ENCODE assay signal across 13 cellular contexts in the genomic region with DNA sequence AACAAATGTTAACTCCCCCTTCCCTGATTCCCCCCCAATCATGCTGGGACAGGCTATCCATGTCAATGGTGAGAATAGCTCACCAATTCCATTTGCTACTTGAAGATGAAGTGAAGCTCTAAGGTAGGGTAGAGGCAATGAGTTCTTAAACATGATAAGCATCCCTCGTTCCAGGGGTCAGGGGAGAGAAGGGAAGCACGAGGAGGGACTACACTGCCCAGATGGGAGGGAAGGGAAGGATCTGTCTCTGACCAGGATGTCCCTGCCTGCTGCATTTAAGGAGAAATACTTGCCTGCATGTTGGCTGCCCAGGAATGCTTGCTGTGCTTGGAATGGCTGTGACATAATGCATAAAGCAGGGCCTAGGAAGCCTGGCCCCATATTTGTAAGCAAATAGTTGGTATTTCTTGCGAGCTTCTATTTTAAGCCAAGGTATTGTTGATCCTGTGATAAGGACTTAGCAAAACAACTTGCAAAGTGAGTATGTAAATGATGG.
DNase-seq lines count a peak whose midpoint lies in the region; ATAC-seq and TF ChIP-seq lines count a peak whose summit lies in the region.
"Had no signal": no experiment of that assay in that cellular context is flagged by ENCODE, and none has a peak within 500 bp of the region (broad histone marks: within the 10 kb centered on the region; RNA-seq: fewer than 3 reads in every experiment).

No MANE protein-coding gene starts in this region.

- no peak for TF ChIP-seq EP300 in tibial nerve (IDR thresholded peaks at IDR 0.05)

- no peak for TF ChIP-seq CTCF in AG10803 (conservative IDR thresholded peaks at IDR 0.05; ENCODE audit: low read length)
- TF ChIP-seq CTCF in brain microvascular endothelial cell (IDR thresholded peaks at IDR 0.05; ENCODE audit: low read depth, low read length, missing control alignments), result no peak
- no peak for TF ChIP-seq CTCF in GM20000 (IDR thresholded peaks at IDR 0.05; ENCODE audit: extremely low read depth, missing control alignments)
- TF ChIP-seq CTCF in tibial nerve (IDR thresholded peaks at IDR 0.05), result no peak

- H3K36me3 ChIP-seq in brain microvascular endothelial cell (replicated peaks) (no peaks in the 10 kb centered on the region), tibial nerve (peaks cover 0 to 37% (median 0%) of the 10 kb centered on the region in 3 donors)

- peak; percentile 14 for ATAC-seq in HG02798 (IDR thresholded peaks at IDR 0.05; ENCODE audit: poor library complexity, unreplicated experiment)

- 88 to 89% methylated on average over 3 of the region's 3 CpGs for WGBS in tibial nerve, 2 donors

- TF ChIP-seq POLR2A in tibial nerve (IDR thresholded peaks at IDR 0.05), result no peak

- DNase-seq in AG10803 (ENCODE audit: low read depth) (peak; percentile 81), brain microvascular endothelial cell (peak; percentile 60), mucosa of gallbladder (ENCODE audit: low spot score) (peak; percentile 28), GM20000 (ENCODE audit: low spot score) (no peak), COR-L47 (lab: John Stamatoyannopoulos, UW) (no peak), tibial nerve (ENCODE audit: low spot score in 2 of 2) (no peak), ACHN (no peak)
- DNase-seq: activated naive CD4-positive, alpha-beta T cell treated with anti-CD3 and anti-CD28 coated beads, Interleukin-2, amount 50 U/mL, for 16 hours; effector CD8-positive, alpha-beta T cell; naive B cell; stimulated activated CD8-positive, alpha-beta memory T cell treated with anti-CD3 and anti-CD28 coated beads, Interleukin-4, amount 100 ng/mL, for 48 hours; WERI-Rb-1 had no signal

- H3K4me3 ChIP-seq in AG10803 (ENCODE audit: low read length) (no peak overlapping the region), brain microvascular endothelial cell (ENCODE audit: low read depth, low read length) (no peak overlapping the region), tibial nerve (no peak overlapping the region)

- H3K9me3 ChIP-seq in tibial nerve, result no peaks in the 10 kb centered on the region

- in situ Hi-C loops in brain microvascular endothelial cell (cut with HindIII; ENCODE audit: low pct_ligation_motif_present, low sequenced_read_pairs) (no loop called here), ACHN (cut with HindIII; ENCODE audit: low pct_ligation_motif_present, low pct_unique_long_range_greater_than_20kb, low sequenced_read_pairs) (no loop called here)

- H3K27me3 ChIP-seq in brain microvascular endothelial cell (replicated peaks) (no peaks in the 10 kb centered on the region), tibial nerve (no peaks in the 10 kb centered on the region)

- no peak overlapping the region for H3K27ac ChIP-seq in brain microvascular endothelial cell
- no peak overlapping the region for H3K27ac ChIP-seq in tibial nerve
- H3K27ac ChIP-seq: WERI-Rb-1 had no signal

- H3K4me1 ChIP-seq in tibial nerve, result no peaks in the 10 kb centered on the region

Comparison
In these comparisons a context has a peak if more than half of its experiments do, and no peak if none do; other contexts are left out.
1. DNase-seq: peak in AG10803 (single experiment), brain microvascular endothelial cell (single experiment) and mucosa of gallbladder (single experiment); none in GM20000 (single experiment), COR-L47 (single experiment), tibial nerve (0 of 2) and ACHN (single experiment).